In genomic region chr15:66685638-66686150, GRCh38 we compare ENCODE assay signal across 15 cellular contexts. TPM values are rescaled to one million over a fixed set of nuclear protein-coding genes. Genes with fewer than 3 reads are reported as not detected.
A peak's percentile ranks its signal among the peaks of the same experiment; 100 is the strongest.
DNase-seq lines count a peak whose midpoint lies in the region; ATAC-seq, FAIRE-seq and TF ChIP-seq lines count a peak whose summit lies in the region.
"Had no signal": no experiment of that assay in that cellular context is flagged by ENCODE, and none has a peak within 500 bp of the region (broad histone marks: within the 10 kb centered on the region; RNA-seq: fewer than 3 reads in every experiment).

No MANE protein-coding gene starts in this region.

- FAIRE-seq in K562 (lab: Jason Lieb, UNC), result no peak

- H3K4me3 ChIP-seq in Caco-2 (ENCODE audit: low read depth, low read length) (no peak overlapping the region), K562 (no peak overlapping the region), thyroid gland (replicated peaks in 1 of 3) (no peak overlapping the region)
- H3K4me3 ChIP-seq: SJSA1 had no signal

- H3K9me3 ChIP-seq in Caco-2, result 0 out of 2 replicates have a peak, but pooled peaks cover 7% of the 10 kb centered on the region
- H3K9me3 ChIP-seq in K562 (replicated peaks; ENCODE audit: control insufficient read depth, insufficient read depth, low read depth, low read length), result peaks cover 11% of the 10 kb centered on the region; the same call in 1 of the 2 replicates
- no peaks in the 10 kb centered on the region for H3K9me3 ChIP-seq in thyroid gland
- H3K9me3 ChIP-seq: SJSA1 had no signal

- H3K27ac ChIP-seq in K562 (ENCODE audit: extremely low read depth, low read depth, low read length) (no peak overlapping the region), thyroid gland (no peak overlapping the region)
- H3K27ac ChIP-seq: SJSA1 had no signal

- POLR2A ChIA-PET in Caco-2 (lab: Charles Lee) (no interaction called here), K562 (lab: Yijun Ruan, JAX) (interaction anchor here (0.6 to 1.1 kb wide), 4 partner anchors 13 to 34 kb away, joined by 3 read pairs; no protein-coding TSS in a partner anchor)

- H3K9me3 Mint-ChIP-seq in Caco-2 (ENCODE audit: unreplicated experiment) (peaks cover 10% of the 10 kb centered on the region), mesothelial cell of epicardium (peaks cover 15% of the 10 kb centered on the region)
- H3K9me3 Mint-ChIP-seq: activated T-cell treated with anti-CD3 and anti-CD28 coated beads, Interleukin-2, amount 50 U/mL, for 4 hours had no signal

- H3K36me3 ChIP-seq in Caco-2 (ENCODE audit: control insufficient read depth, insufficient read depth, low read length) (no peaks in the 10 kb centered on the region; the same call in 1 of the 2 replicates), K562 (ENCODE audit: control insufficient read depth, insufficient read depth, low read length) (peaks cover 93% of the 10 kb centered on the region), thyroid gland (no peaks in the 10 kb centered on the region)
- H3K36me3 ChIP-seq: SJSA1 had no signal

- ATAC-seq in K562 (no peak), HG03097 (IDR thresholded peaks at IDR 0.05; ENCODE audit: low FRiP score, unreplicated experiment) (no peak)
- ATAC-seq: activated CD4-positive, CD25-positive, alpha-beta regulatory T cell treated with anti-CD3 and anti-CD28 coated beads, Interleukin-2, amount 50 U/mL, for 24 hours; activated T-cell treated with anti-CD3 and anti-CD28 coated beads, Interleukin-2, amount 50 U/mL, for 4 hours; stimulated activated naive CD8-positive, alpha-beta T cell treated with anti-CD3 and anti-CD28 coated beads, Interleukin-15, Interleukin-2, amounts not matched to agents 100 U/mL and 50 U/mL, for 24 hours had no signal

- 94% methylated on average over 5 of the region's 5 CpGs for WGBS in K562 (ENCODE audit: insufficient coverage, low coverage, missing lambda C conversion rate)
- WGBS in thyroid gland, 2 donors, result 80 to 85% methylated on average over 5 of the region's 5 CpGs

- H3K4me3 Mint-ChIP-seq in Caco-2 (ENCODE audit: unreplicated experiment) (no peak overlapping the region), mesothelial cell of epicardium (no peak overlapping the region)
- H3K4me3 Mint-ChIP-seq: activated T-cell treated with anti-CD3 and anti-CD28 coated beads, Interleukin-2, amount 50 U/mL, for 4 hours had no signal

- H3K9ac ChIP-seq in K562 (ENCODE audit: insufficient read depth in 1 of 2, low read depth in 2 of 2, low read length in 2 of 2), result no peak overlapping the region

- peaks cover 30% of the 10 kb centered on the region for H3K79me2 ChIP-seq in K562 (ENCODE audit: control insufficient read depth, insufficient read depth, low read length)

- H3K36me3 Mint-ChIP-seq in Caco-2 (ENCODE audit: insufficient read depth, unreplicated experiment), result peaks cover 4% of the 10 kb centered on the region
- peaks cover 11% of the 10 kb centered on the region for H3K36me3 Mint-ChIP-seq in mesothelial cell of epicardium

- H3K4me1 Mint-ChIP-seq in Caco-2 (ENCODE audit: low read depth, unreplicated experiment) (no peaks in the 10 kb centered on the region), mesothelial cell of epicardium (peaks cover 23% of the 10 kb centered on the region)

- TF ChIP-seq RAD21 in K562 (CRISPR knock-in tag; conservative IDR thresholded peaks at IDR 0.05 in 1 of 2, IDR thresholded peaks at IDR 0.05 in 1 of 2), result peak in 1 of 2 experiments; percentile 20; a peak in 2 of 4 replicates

- no peak for DNase-seq in Caco-2
- peak; percentile 19 to 21 for DNase-seq in Kasumi-1 (lab: John Stamatoyannopoulos, UW)
- DNase-seq in K562 (ENCODE audit: extremely low read depth in 1 of 4, low spot score in 3 of 4), result no peak
- DNase-seq in mesothelial cell of epicardium (ENCODE audit: low spot score in 2 of 2, unreplicated experiment in 2 of 2), result no peak
- no peak for DNase-seq in NCI-H2196 treated with DMSO at 0.1 percent for 48 hours (lab: John Stamatoyannopoulos, UW; ENCODE audit: unreplicated experiment)
- DNase-seq in thyroid gland, result no peak
- DNase-seq in stimulated activated CD4-positive, alpha-beta T cell treated with anti-CD3 and anti-CD28 coated beads, Interleukin-4, amount 100 ng/mL, for 4 hours, result no peak
- DNase-seq: activated T-cell treated with anti-CD3 and anti-CD28 coated beads, Interleukin-2, amount 50 U/mL, for 4 hours; DMS 273 treated with DMSO at 0.1 percent for 48 hours; NCI-H526; nucleus accumbens; stimulated activated naive CD8-positive, alpha-beta T cell treated with anti-CD3 and anti-CD28 coated beads, Interleukin-15, Interleukin-2, amounts not matched to agents 100 U/mL and 50 U/mL, for 24 hours had no signal

- H3K4me1 ChIP-seq in Caco-2 (peaks cover under 1% of the 10 kb centered on the region; the same call in 1 of the 2 replicates), K562 (replicated peaks in 1 of 2; ENCODE audit: control insufficient read depth in 2 of 2, insufficient read depth in 2 of 2, low read length in 2 of 2) (peaks cover 9 to 11% of the 10 kb centered on the region in 2 experiments; a peak in 4 of 5 replicates), thyroid gland (no peaks in the 10 kb centered on the region)

- TF ChIP-seq EP300 in K562 (IDR thresholded peaks at IDR 0.05; ENCODE audit: low read length), result no peak

- no peak overlapping the region for H2AFZ ChIP-seq in K562 (ENCODE audit: low read depth, low read length)

- TF ChIP-seq POLR2A in K562 (conservative IDR thresholded peaks at IDR 0.05), result no peak
- TF ChIP-seq POLR2A in thyroid gland (IDR thresholded peaks at IDR 0.05), result no peak

- H3K4me2 ChIP-seq in K562 (ENCODE audit: insufficient read depth, low read length), result no peak overlapping the region

- in situ Hi-C loops in K562 (cut with MboI), result no loop called here

- BruUV-seq in Caco-2 (replicated peaks; lab: Mats Ljungman, UMichigan), result no TSS peak
- no TSS peak for BruUV-seq in K562 (replicated peaks; lab: Mats Ljungman, UMichigan)

- no peak overlapping the region for H3K27ac Mint-ChIP-seq in Caco-2 (ENCODE audit: unreplicated experiment)
- no peak overlapping the region for H3K27ac Mint-ChIP-seq in mesothelial cell of epicardium

- peak; percentile 25 to 36 for TF ChIP-seq CTCF in Caco-2 (IDR thresholded peaks at IDR 0.05; ENCODE audit: insufficient read depth in 1 of 2, low read depth in 1 of 2, low read length in 1 of 2, severe bottlenecking in 1 of 2, unreplicated experiment in 1 of 2)
- peak; percentile 6 to 40 (median 29); a peak in 4 of 6 replicates for TF ChIP-seq CTCF in K562 (IDR thresholded peaks at IDR 0.05 in 2 of 3, conservative IDR thresholded peaks at IDR 0.05 in 1 of 3; ENCODE audit: insufficient read depth in 2 of 3, low read depth in 1 of 3, low read length in 3 of 3)
- peak; percentile 48 for TF ChIP-seq CTCF in mesothelial cell of epicardium (IDR thresholded peaks at IDR 0.05; ENCODE audit: unreplicated experiment)
- peak in 1 of 6 experiments; percentile 14 for TF ChIP-seq CTCF in thyroid gland (IDR thresholded peaks at IDR 0.05)

- CTCF ChIA-PET in Caco-2 (lab: Charles Lee), result interaction anchor here (0.6 to 0.9 kb wide), 3 partner anchors 15 to 87 kb away, joined by 3 read pairs; no protein-coding TSS in a partner anchor
- CTCF ChIA-PET in K562 (lab: Yijun Ruan, JAX; ENCODE audit: low intra/inter-chr PET ratio), result no interaction called here

- H3K27me3 ChIP-seq in Caco-2 (replicated peaks; ENCODE audit: control insufficient read depth, insufficient read depth, low read length) (no peaks in the 10 kb centered on the region), K562 (ENCODE audit: control insufficient read depth in 2 of 2, insufficient read depth in 2 of 2, low read length in 2 of 2) (no peaks in the 10 kb centered on the region), thyroid gland (no peaks in the 10 kb centered on the region)
- H3K27me3 ChIP-seq: SJSA1 had no signal

- no peaks in the 10 kb centered on the region for H3K9me1 ChIP-seq in K562 (ENCODE audit: control insufficient read depth, insufficient read depth, low read length)

- H3K27me3 Mint-ChIP-seq in Caco-2 (ENCODE audit: insufficient read depth, unreplicated experiment), result no peaks in the 10 kb centered on the region
- no peaks in the 10 kb centered on the region for H3K27me3 Mint-ChIP-seq in mesothelial cell of epicardium (ENCODE audit: low read depth)

- intact Hi-C loops in Caco-2 (cut with micrococcal nuclease; ENCODE audit: unreplicated experiment), result no loop called here
- intact Hi-C loops in K562 (cut with micrococcal nuclease), result no loop called here
- intact Hi-C loops in thyroid gland (cut with DNase I), result no loop called here

- H4K20me1 ChIP-seq in K562 (replicated peaks; ENCODE audit: control insufficient read depth, insufficient read depth, low read length), result no peaks in the 10 kb centered on the region

TF ChIP-seq in K562, 482 proteins besides CTCF, POLR2A, EP300 and RAD21:
- TF ChIP-seq KAT2B (IDR thresholded peaks at IDR 0.05; ENCODE audit: low read depth, low read length) (no peak), RBM25 (IDR thresholded peaks at IDR 0.05; ENCODE audit: low read depth, low read length, severe bottlenecking) (peak; percentile 30)

RNA-seq across cellular contexts. Expression of gene SMAD6, which starts 16.3 kb away (rescaled TPM):
- total RNA-seq in Caco-2 (2022) (8.9 and 10.5 TPM in 2 replicates), K562 (2014; rRNA removed) (11.3 and 14.5 TPM in 2 replicates), K562 (2014; rRNA removed; fragmentation: Illumina TruSeq; extraction: Trizol) (1.7 and 2.5 TPM in 2 replicates), K562 (2015; rRNA removed; fragmentation: Illumina TruSeq; extraction: Trizol) (3.7 and 4.1 TPM in 2 replicates), K562 (2021) (14.2 and 15.5 TPM in 2 replicates), mesothelial cell of epicardium (164 to 176 TPM (median 176 TPM) in 3 replicates), thyroid gland (100 to 1,000 TPM in 1 of 4 donors, 10 to 100 TPM in 3; 59.3 to 118 (median 62.3) TPM)
- total RNA-seq in K562 (2011; cell fraction: chromatin; rRNA removed; ENCODE audit: low replicate concordance), result 54.6 and 73.2 TPM in 2 replicates
- 34.3 and 36.4 TPM in 2 replicates for total RNA-seq in K562 (2011; cell fraction: nucleolus; rRNA removed)
- 49.6 and 69.7 TPM in 2 replicates for total RNA-seq in K562 (2011; cell fraction: nucleoplasm; rRNA removed)
- polyA plus RNA-seq in K562 (2011; rRNA removed) (5.3 and 9.2 TPM in 2 replicates), K562 (2014; fragmentation: Illumina TruSeq; extraction: Trizol) (1.1 and 1.4 TPM in 2 replicates), K562 (2014; fragmentation: Nextera tagmentation; extraction: Ambion mirVana) (under 1 TPM; 0.10 to 0.13 TPM), K562 (2014; rRNA removed) (4.6 and 6.9 TPM in 2 replicates)
- polyA plus RNA-seq in K562 (2011; cell fraction: cytosol; rRNA removed), result 4.6 and 10.2 TPM in 2 replicates
- polyA plus RNA-seq in K562 (2011; cell fraction: nucleus; rRNA removed), result 10.8 and 14.0 TPM in 2 replicates
- polyA plus RNA-seq in K562 (2012), result 7.4 and 21.2 TPM in 2 replicates
- 7.7 and 9.1 TPM in 2 replicates for polyA minus RNA-seq in K562 (2011; rRNA and poly(A)+ RNA removed)
- polyA minus RNA-seq in K562 (2011; cell fraction: cytosol; rRNA and poly(A)+ RNA removed), result 12.8 and 25.8 TPM in 2 replicates
- polyA minus RNA-seq in K562 (2011; cell fraction: nucleus; rRNA and poly(A)+ RNA removed), result 13.9 and 32.1 TPM in 2 replicates

Comparison
In these comparisons a context has a peak if more than half of its experiments do, and no peak if none do; other contexts are left out.
1. DNase-seq: peak in Kasumi-1 (2 of 2); none in Caco-2 (0 of 2), K562 (0 of 4), mesothelial cell of epicardium (0 of 2), NCI-H2196 treated with DMSO at 0.1 percent for 48 hours (single experiment), thyroid gland (0 of 2) and stimulated activated CD4-positive, alpha-beta T cell treated with anti-CD3 and anti-CD28 coated beads, Interleukin-4, amount 100 ng/mL, for 4 hours (0 of 2).